In the genomic region with DNA sequence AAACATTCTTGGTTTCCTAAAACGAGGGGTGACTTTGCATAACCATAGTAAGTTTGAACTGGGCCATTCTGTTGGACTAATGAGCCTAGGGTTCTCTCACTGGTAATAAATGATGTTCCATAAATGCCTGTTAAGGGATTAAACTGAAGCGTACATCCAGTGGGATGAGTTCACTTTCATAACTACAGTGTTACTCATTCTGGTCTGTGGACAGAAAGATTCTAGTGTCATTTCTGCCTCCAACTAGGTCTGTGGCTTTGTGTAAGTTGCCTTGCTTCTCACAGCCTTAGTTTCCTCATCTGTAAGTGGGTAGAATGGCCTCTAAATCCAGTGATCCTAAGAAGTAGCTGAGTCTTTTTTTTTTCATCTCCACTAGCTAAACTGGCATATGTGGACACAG, we compare ENCODE assay signal across 21 cellular contexts.
DNase-seq lines count a peak whose midpoint lies in the region; ATAC-seq, FAIRE-seq and TF ChIP-seq lines count a peak whose summit lies in the region.
"Had no signal": no experiment of that assay in that cellular context is flagged by ENCODE, and none has a peak within 500 bp of the region (broad histone marks: within the 10 kb centered on the region; RNA-seq: fewer than 3 reads in every experiment).

No MANE protein-coding gene starts in this region.

- no peaks in the 10 kb centered on the region for H3K36me3 Mint-ChIP-seq in stimulated activated memory B cell treated with anti-CD40 and anti-IgM and Interleukin-4, amounts not matched to agents 10 μg/mL and 1 μg/mL and 100 μg/mL, for 72 hours

- TF ChIP-seq CTCF in GM12878 (IDR thresholded peaks at IDR 0.05 in 2 of 3, conservative IDR thresholded peaks at IDR 0.05 in 1 of 3; ENCODE audit: control insufficient read depth in 2 of 3, extremely low read depth in 1 of 3, insufficient read depth in 1 of 3, low read depth in 3 of 3, low read length in 3 of 3) (no peak), foreskin keratinocyte (conservative IDR thresholded peaks at IDR 0.05) (no peak)

- no peak overlapping the region for H3K4me3 ChIP-seq in GM12878
- H3K4me3 ChIP-seq: Peyer's patch, SK-N-MC had no signal

- no TSS peak for BruUV-seq in GM12878 (replicated peaks; lab: Mats Ljungman, UMichigan)

- no peaks in the 10 kb centered on the region for H3K36me3 ChIP-seq in GM12878 (ENCODE audit: control insufficient read depth in 2 of 2, insufficient read depth in 2 of 2, low read length in 1 of 2)
- H3K36me3 ChIP-seq: Peyer's patch had no signal

- no peak for TF ChIP-seq RAD21 in GM12878 (IDR thresholded peaks at IDR 0.05; ENCODE audit: insufficient read depth, low read depth, low read length)

- H3K4me1 ChIP-seq in GM12878 (ENCODE audit: control insufficient read depth, insufficient read depth, low read length), result no peaks in the 10 kb centered on the region
- H3K4me1 ChIP-seq in foreskin keratinocyte, result no peaks in the 10 kb centered on the region
- H3K4me1 ChIP-seq: Peyer's patch had no signal

- RAD21 ChIA-PET in GM12878 (lab: Charles Lee; ENCODE audit: unreplicated experiment), result no interaction called here

- no peaks in the 10 kb centered on the region for H3K79me2 ChIP-seq in GM12878 (ENCODE audit: control insufficient read depth, insufficient read depth, low read length)

- H3K27me3 Mint-ChIP-seq in stimulated activated memory B cell treated with anti-CD40 and anti-IgM and Interleukin-4, amounts not matched to agents 10 μg/mL and 1 μg/mL and 100 μg/mL, for 72 hours, result no peaks in the 10 kb centered on the region

- peaks cover 3% of the 10 kb centered on the region for H3K9me3 Mint-ChIP-seq in stimulated activated memory B cell treated with anti-CD40 and anti-IgM and Interleukin-4, amounts not matched to agents 10 μg/mL and 1 μg/mL and 100 μg/mL, for 72 hours

- no peak overlapping the region for H3K27ac ChIP-seq in GM12878 (ENCODE audit: control insufficient read depth, insufficient read depth)
- H3K27ac ChIP-seq in foreskin keratinocyte, result no peak overlapping the region
- H3K27ac ChIP-seq in substantia nigra (ENCODE audit: low read depth, low read length, poor library complexity, severe bottlenecking), result no peak overlapping the region
- H3K27ac ChIP-seq: Peyer's patch, SK-N-MC had no signal

- intact Hi-C loops in GM12878 (cut with micrococcal nuclease; ENCODE audit: unreplicated experiment), result no loop called here

- POLR2A ChIA-PET in GM12878 (lab: Charles Lee), result no interaction called here

- in situ Hi-C loops in GM12878 (cut with MboI), result no loop called here

- H3K4me3 Mint-ChIP-seq in stimulated activated memory B cell treated with anti-CD40 and anti-IgM and Interleukin-4, amounts not matched to agents 10 μg/mL and 1 μg/mL and 100 μg/mL, for 72 hours, result no peak overlapping the region

- H4K20me1 ChIP-seq in GM12878 (ENCODE audit: control insufficient read depth, insufficient read depth), result no peaks in the 10 kb centered on the region

- CTCF ChIA-PET in GM12878 (lab: Yijun Ruan, JAX), result no interaction called here

- no peak overlapping the region for H3K27ac Mint-ChIP-seq in stimulated activated memory B cell treated with anti-CD40 and anti-IgM and Interleukin-4, amounts not matched to agents 10 μg/mL and 1 μg/mL and 100 μg/mL, for 72 hours

- no peak overlapping the region for H2AFZ ChIP-seq in GM12878 (ENCODE audit: control insufficient read depth, low read depth, low read length)

- no peak overlapping the region for H3K4me2 ChIP-seq in GM12878 (ENCODE audit: control insufficient read depth, insufficient read depth)

- no peak for TF ChIP-seq EP300 in GM12878 (IDR thresholded peaks at IDR 0.05; ENCODE audit: borderline replicate concordance in 1 of 2, control insufficient read depth in 1 of 2, low read depth in 2 of 2, low read length in 2 of 2)

- no peaks in the 10 kb centered on the region for H3K9me3 ChIP-seq in GM12878 (replicated peaks; ENCODE audit: control insufficient read depth, insufficient read depth, low read length)
- H3K9me3 ChIP-seq: Peyer's patch had no signal

- no peak overlapping the region for H3K9ac ChIP-seq in GM12878 (ENCODE audit: control insufficient read depth, insufficient read depth, low read length)

- H3K27me3 ChIP-seq in GM12878 (replicated peaks in 1 of 2; ENCODE audit: control insufficient read depth in 2 of 2, insufficient read depth in 2 of 2, low read length in 1 of 2) (no peaks in the 10 kb centered on the region), foreskin keratinocyte (peaks cover 61% of the 10 kb centered on the region)
- H3K27me3 ChIP-seq: Peyer's patch had no signal

- H3K4me1 Mint-ChIP-seq in stimulated activated memory B cell treated with anti-CD40 and anti-IgM and Interleukin-4, amounts not matched to agents 10 μg/mL and 1 μg/mL and 100 μg/mL, for 72 hours, result no peaks in the 10 kb centered on the region

- DNase-seq in AG08395 (ENCODE audit: low spot score), result peak; percentile 2
- DNase-seq in HT1080 (ENCODE audit: low read depth), result peak; percentile 25
- no peak for DNase-seq in GM12878 (ENCODE audit: low read depth, low spot score)
- DNase-seq in foreskin keratinocyte, result peak; percentile 6 to 39
- DNase-seq in substantia nigra (lab: John Stamatoyannopoulos, UW), result no peak
- no peak for DNase-seq in NAMALWA (ENCODE audit: low spot score)
- DNase-seq in GM19238 (ENCODE audit: insufficient read length, low spot score), result no peak
- DNase-seq: DMS79 treated with DMSO at 0.1 percent for 48 hours, H7, KBM-7, NCI-H1092 treated with DMSO at 0.1 percent for 48 hours, NCI-H1694, NCI-H2227 treated with DMSO at 0.1 percent for 48 hours, NCI-H524 treated with DMSO at 0.1 percent for 48 hours, Peyer's patch had no signal

- 5% methylated on average over 2 of the region's 2 CpGs for WGBS in GM12878 (ENCODE audit: insufficient coverage, insufficient replicate concordance, low lambda C conversion rate, missing lambda C conversion rate)

- ATAC-seq in GM12878, result peak; percentile 55
- no peak for ATAC-seq in foreskin keratinocyte
- no peak for ATAC-seq in stimulated activated memory B cell treated with anti-CD40 and anti-IgM and Interleukin-4, amounts not matched to agents 10 μg/mL and 1 μg/mL and 100 μg/mL, for 72 hours
- ATAC-seq: Right ventricle myocardium inferior had no signal

- TF ChIP-seq POLR2A in GM12878 (IDR thresholded peaks at IDR 0.05; ENCODE audit: low read depth, low read length), result no peak

- SMC1A ChIA-PET in GM12878 (lab: Charles Lee; ENCODE audit: uncharacterized antibody, unreplicated experiment), result interaction anchor here (0.6 to 1.7 kb wide), 2 partner anchors 15 to 1745 kb away, joined by 3 to 7 read pairs; no protein-coding TSS in a partner anchor

- FAIRE-seq in GM12878 (lab: Jason Lieb, UNC), result no peak
- FAIRE-seq: A204.1, GM12891, GM18507 had no signal

TF ChIP-seq in GM12878, 131 proteins besides CTCF, POLR2A, EP300 and RAD21 (continues in another document):
- TF ChIP-seq MYB (IDR thresholded peaks at IDR 0.05; ENCODE audit: borderline replicate concordance, low read depth, low read length) (no peak), FOS (IDR thresholded peaks at IDR 0.05; ENCODE audit: borderline replicate concordance, extremely low read depth, insufficient read length) (no peak), BMI1 (IDR thresholded peaks at IDR 0.05; ENCODE audit: borderline replicate concordance) (no peak), ZNF217 (IDR thresholded peaks at IDR 0.05) (no peak), CBX3 (IDR thresholded peaks at IDR 0.05; ENCODE audit: borderline replicate concordance, low read depth) (no peak), CHD4 (IDR thresholded peaks at IDR 0.05) (no peak), NR2F1 (conservative IDR thresholded peaks at IDR 0.05) (no peak), EZH2 (IDR thresholded peaks at IDR 0.05; ENCODE audit: borderline replicate concordance, control insufficient read depth, low read depth, low read length) (no peak), YBX1 (IDR thresholded peaks at IDR 0.05) (no peak)
- TF ChIP-seq, protein P1, sequence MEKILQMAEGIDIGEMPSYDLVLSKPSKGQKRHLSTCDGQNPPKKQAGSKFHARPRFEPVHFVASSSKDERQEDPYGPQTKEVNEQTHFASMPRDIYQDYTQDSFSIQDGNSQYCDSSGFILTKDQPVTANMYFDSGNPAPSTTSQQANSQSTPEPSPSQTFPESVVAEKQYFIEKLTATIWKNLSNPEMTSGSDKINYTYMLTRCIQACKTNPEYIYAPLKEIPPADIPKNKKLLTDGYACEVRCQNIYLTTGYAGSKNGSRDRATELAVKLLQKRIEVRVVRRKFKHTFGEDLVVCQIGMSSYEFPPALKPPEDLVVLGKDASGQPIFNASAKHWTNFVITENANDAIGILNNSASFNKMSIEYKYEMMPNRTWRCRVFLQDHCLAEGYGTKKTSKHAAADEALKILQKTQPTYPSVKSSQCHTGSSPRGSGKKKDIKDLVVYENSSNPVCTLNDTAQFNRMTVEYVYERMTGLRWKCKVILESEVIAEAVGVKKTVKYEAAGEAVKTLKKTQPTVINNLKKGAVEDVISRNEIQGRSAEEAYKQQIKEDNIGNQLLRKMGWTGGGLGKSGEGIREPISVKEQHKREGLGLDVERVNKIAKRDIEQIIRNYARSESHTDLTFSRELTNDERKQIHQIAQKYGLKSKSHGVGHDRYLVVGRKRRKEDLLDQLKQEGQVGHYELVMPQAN (conservative IDR thresholded peaks at IDR 0.05), result no peak
- TF ChIP-seq, protein P2, sequence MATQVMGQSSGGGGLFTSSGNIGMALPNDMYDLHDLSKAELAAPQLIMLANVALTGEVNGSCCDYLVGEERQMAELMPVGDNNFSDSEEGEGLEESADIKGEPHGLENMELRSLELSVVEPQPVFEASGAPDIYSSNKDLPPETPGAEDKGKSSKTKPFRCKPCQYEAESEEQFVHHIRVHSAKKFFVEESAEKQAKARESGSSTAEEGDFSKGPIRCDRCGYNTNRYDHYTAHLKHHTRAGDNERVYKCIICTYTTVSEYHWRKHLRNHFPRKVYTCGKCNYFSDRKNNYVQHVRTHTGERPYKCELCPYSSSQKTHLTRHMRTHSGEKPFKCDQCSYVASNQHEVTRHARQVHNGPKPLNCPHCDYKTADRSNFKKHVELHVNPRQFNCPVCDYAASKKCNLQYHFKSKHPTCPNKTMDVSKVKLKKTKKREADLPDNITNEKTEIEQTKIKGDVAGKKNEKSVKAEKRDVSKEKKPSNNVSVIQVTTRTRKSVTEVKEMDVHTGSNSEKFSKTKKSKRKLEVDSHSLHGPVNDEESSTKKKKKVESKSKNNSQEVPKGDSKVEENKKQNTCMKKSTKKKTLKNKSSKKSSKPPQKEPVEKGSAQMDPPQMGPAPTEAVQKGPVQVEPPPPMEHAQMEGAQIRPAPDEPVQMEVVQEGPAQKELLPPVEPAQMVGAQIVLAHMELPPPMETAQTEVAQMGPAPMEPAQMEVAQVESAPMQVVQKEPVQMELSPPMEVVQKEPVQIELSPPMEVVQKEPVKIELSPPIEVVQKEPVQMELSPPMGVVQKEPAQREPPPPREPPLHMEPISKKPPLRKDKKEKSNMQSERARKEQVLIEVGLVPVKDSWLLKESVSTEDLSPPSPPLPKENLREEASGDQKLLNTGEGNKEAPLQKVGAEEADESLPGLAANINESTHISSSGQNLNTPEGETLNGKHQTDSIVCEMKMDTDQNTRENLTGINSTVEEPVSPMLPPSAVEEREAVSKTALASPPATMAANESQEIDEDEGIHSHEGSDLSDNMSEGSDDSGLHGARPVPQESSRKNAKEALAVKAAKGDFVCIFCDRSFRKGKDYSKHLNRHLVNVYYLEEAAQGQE (IDR thresholded peaks at IDR 0.05; ENCODE audit: low read depth, low read length), result no peak

Comparison
In these comparisons a context has a peak if more than half of its experiments do, and no peak if none do; other contexts are left out.
1. DNase-seq: peak in AG08395 (single experiment), HT1080 (single experiment) and foreskin keratinocyte (2 of 2); none in GM12878 (single experiment), substantia nigra (0 of 49), NAMALWA (single experiment) and GM19238 (single experiment).